In genomic region chr20:62050166-62051120, GRCh38 we compare ENCODE assay signal across 20 cellular contexts. TPM values are rescaled to one million over a fixed set of nuclear protein-coding genes. Genes with fewer than 3 reads are reported as not detected.
DNase-seq lines count a peak whose midpoint lies in the region; ATAC-seq and TF ChIP-seq lines count a peak whose summit lies in the region.
"Had no signal": no experiment of that assay in that cellular context is flagged by ENCODE, and none has a peak within 500 bp of the region (broad histone marks: within the 10 kb centered on the region; RNA-seq: fewer than 3 reads in every experiment).

No MANE protein-coding gene starts in this region.

- no peak overlapping the region for H3K4me3 ChIP-seq in RWPE2 (ENCODE audit: severe bottlenecking)
- H3K4me3 ChIP-seq: esophagus squamous epithelium, SJCRH30, vagina had no signal

- no peaks in the 10 kb centered on the region for H3K27me3 Mint-ChIP-seq in memory B cell
- H3K27me3 Mint-ChIP-seq: activated CD4-positive, alpha-beta memory T cell treated with anti-CD3 and anti-CD28 coated beads, Interleukin-2, amount 10 ng/mL, durations not matched to agents 7 days and 5 days had no signal

- no peak for TF ChIP-seq CTCF in RWPE2 (IDR thresholded peaks at IDR 0.05; ENCODE audit: poor library complexity, severe bottlenecking)

- intact Hi-C loops in posterior vena cava (cut with DNase I) = no loop called here

- H3K27ac Mint-ChIP-seq in memory B cell = peak overlapping the region; percentile 65
- H3K27ac Mint-ChIP-seq: activated CD4-positive, alpha-beta memory T cell treated with anti-CD3 and anti-CD28 coated beads, Interleukin-2, amount 10 ng/mL, durations not matched to agents 7 days and 5 days; T-helper 1 cell treated with Interleukin-12 subunit alpha and Interleukin-12 subunit beta and Interleukin-4 antibody, amounts not matched to agents 30 μg/mL and 1 μg/mL, for 36 hours had no signal

- H3K27ac ChIP-seq in RWPE2 (ENCODE audit: poor library complexity, severe bottlenecking) = no peak overlapping the region
- H3K27ac ChIP-seq: esophagus squamous epithelium, SJCRH30, vagina, VCaP had no signal

- no peak overlapping the region for H3K4me3 Mint-ChIP-seq in memory B cell
- H3K4me3 Mint-ChIP-seq: activated CD4-positive, alpha-beta memory T cell treated with anti-CD3 and anti-CD28 coated beads, Interleukin-2, amount 10 ng/mL, durations not matched to agents 7 days and 5 days; T-helper 1 cell treated with Interleukin-12 subunit alpha and Interleukin-12 subunit beta and Interleukin-4 antibody, amounts not matched to agents 30 μg/mL and 1 μg/mL, for 36 hours had no signal

- H3K4me1 Mint-ChIP-seq in memory B cell = peaks cover 40% of the 10 kb centered on the region

- H3K36me3 ChIP-seq in RWPE2 (ENCODE audit: low read depth) = no peaks in the 10 kb centered on the region
- H3K36me3 ChIP-seq: SJCRH30, vagina had no signal

- H3K36me3 Mint-ChIP-seq in memory B cell = peaks cover 2% of the 10 kb centered on the region

- peak; percentile 43 for DNase-seq in activated effector memory CD4-positive, alpha-beta T cell treated with anti-CD3 and anti-CD28 coated beads, Interleukin-2, amount 50 U/mL, for 16 hours
- no peak for DNase-seq in activated effector memory CD4-positive, alpha-beta T cell treated with Interleukin-2 at 50 U/mL for 16 hours
- peak; percentile 85 for DNase-seq in RWPE2 (ENCODE audit: low spot score)
- no peak for DNase-seq in memory B cell (ENCODE audit: low spot score in 2 of 2)
- peak; percentile 67 for DNase-seq in posterior vena cava (ENCODE audit: low spot score)
- DNase-seq in NCI-H2081 (lab: John Stamatoyannopoulos, UW) = no peak
- DNase-seq: activated CD4-positive, alpha-beta memory T cell treated with anti-CD3 and anti-CD28 coated beads, Interleukin-2, amount 10 ng/mL, durations not matched to agents 7 days and 5 days; amygdala; effector CD8-positive, alpha-beta T cell; esophagus squamous epithelium; NCI-H1436; NCI-H2171 treated with DMSO at 0.1 percent for 48 hours; SJCRH30; stimulated activated CD4-positive, alpha-beta T cell treated with anti-CD3 and anti-CD28 coated beads, Interleukin-4, amount 100 ng/mL, for 4 hours; substantia nigra had no signal

- no peak for ATAC-seq in RWPE2 (ENCODE audit: low read depth)
- no peak for ATAC-seq in memory B cell (ENCODE audit: low read depth)
- no peak for ATAC-seq in GM21576 (IDR thresholded peaks at IDR 0.05; ENCODE audit: unreplicated experiment)
- ATAC-seq in HG03571 (IDR thresholded peaks at IDR 0.05; ENCODE audit: unreplicated experiment) = no peak

- no peaks in the 10 kb centered on the region for H3K4me1 ChIP-seq in RWPE2 (ENCODE audit: insufficient read depth, poor library complexity, severe bottlenecking)
- H3K4me1 ChIP-seq: esophagus squamous epithelium, SJCRH30 had no signal

- H3K9me3 ChIP-seq in RWPE2 (ENCODE audit: severe bottlenecking) = no peaks in the 10 kb centered on the region
- H3K9me3 ChIP-seq: esophagus squamous epithelium, SJCRH30, vagina had no signal

- H3K27me3 ChIP-seq in RWPE2 (ENCODE audit: insufficient read depth, poor library complexity, severe bottlenecking) = no peaks in the 10 kb centered on the region
- H3K27me3 ChIP-seq: esophagus squamous epithelium, SJCRH30, vagina had no signal

- H3K9me3 Mint-ChIP-seq in memory B cell = no peaks in the 10 kb centered on the region
- H3K9me3 Mint-ChIP-seq: activated CD4-positive, alpha-beta memory T cell treated with anti-CD3 and anti-CD28 coated beads, Interleukin-2, amount 10 ng/mL, durations not matched to agents 7 days and 5 days; T-helper 1 cell treated with Interleukin-12 subunit alpha and Interleukin-12 subunit beta and Interleukin-4 antibody, amounts not matched to agents 30 μg/mL and 1 μg/mL, for 36 hours had no signal

RNA-seq across cellular contexts. Expression of gene TAF4, which starts 15.2 kb away (rescaled TPM):
- 10 to 100 TPM in 1 of 2 donors, 1 to 10 TPM in 1; 8.8 to 11.4 TPM for total RNA-seq in posterior vena cava

Comparison
In these comparisons a context has a peak if more than half of its experiments do, and no peak if none do; other contexts are left out.
1. DNase-seq: peak in activated effector memory CD4-positive, alpha-beta T cell treated with anti-CD3 and anti-CD28 coated beads, Interleukin-2, amount 50 U/mL, for 16 hours (single experiment), RWPE2 (single experiment) and posterior vena cava (single experiment); none in activated effector memory CD4-positive, alpha-beta T cell treated with Interleukin-2 at 50 U/mL for 16 hours (single experiment), memory B cell (0 of 2) and NCI-H2081 (0 of 2).